In the genomic region with DNA sequence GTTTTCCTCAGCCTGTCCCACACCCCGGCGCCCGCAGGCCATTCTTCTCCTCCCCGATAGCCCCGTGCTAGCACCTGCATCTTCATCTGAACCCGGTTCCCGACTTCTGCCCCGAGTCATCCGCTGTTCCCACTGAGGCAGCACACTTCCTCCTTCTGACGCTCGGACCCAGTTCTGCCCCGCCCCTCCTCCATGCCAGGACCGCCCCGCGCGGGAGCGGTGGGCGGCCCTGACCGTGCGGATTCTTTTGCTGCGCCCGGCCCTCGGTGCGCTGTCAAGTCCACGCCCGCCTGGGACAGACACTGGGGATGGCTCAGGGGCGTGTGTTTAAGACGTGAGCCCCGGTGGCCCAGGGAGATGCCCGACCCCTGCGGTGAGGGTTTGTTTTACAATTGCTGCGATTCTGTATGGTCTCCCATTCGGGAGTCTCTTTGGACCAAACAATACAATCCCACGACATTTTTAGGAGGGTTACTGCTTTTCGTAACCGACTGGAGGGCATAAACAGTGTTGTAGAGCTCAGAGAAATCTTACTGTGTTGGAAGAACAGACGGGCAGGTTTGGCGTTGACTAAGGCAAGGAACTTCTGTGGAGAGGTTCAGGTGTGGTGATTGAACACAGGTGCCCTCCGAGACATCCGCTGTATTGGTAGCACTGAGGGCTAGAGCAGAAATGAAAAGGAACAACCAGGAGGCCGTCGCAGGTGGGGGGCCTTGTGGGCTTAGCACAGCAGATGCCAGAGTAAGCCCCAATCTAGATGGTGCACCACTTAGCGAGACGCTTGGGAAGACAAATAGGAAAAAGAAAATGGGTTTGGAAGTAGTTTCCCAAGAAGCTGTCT, we compare ENCODE assay signal across 8 cellular contexts. TPM values are rescaled to one million over a fixed set of nuclear protein-coding genes. Genes with fewer than 3 reads are reported as not detected.
A peak's percentile ranks its signal among the peaks of the same experiment; 100 is the strongest.
DNase-seq lines count a peak whose midpoint lies in the region; ATAC-seq and TF ChIP-seq lines count a peak whose summit lies in the region.

No MANE protein-coding gene starts in this region.

- H3K27ac ChIP-seq in H9 (ENCODE audit: insufficient read length, low read depth, low read length) (no peak overlapping the region), heart right ventricle (peak overlapping the region; percentile 83 to 97 (median 94)), upper lobe of right lung (peak overlapping the region; percentile 91)

- no peak overlapping the region for H2BK120ac ChIP-seq in H9 (ENCODE audit: low read depth, low read length, poor library complexity, severe bottlenecking)

- H3K9ac ChIP-seq in H9 (ENCODE audit: extremely low read depth, insufficient read length, low read length): peak overlapping the region; percentile 75
- H3K9ac ChIP-seq in Loucy (ENCODE audit: low read depth, low read length, poor library complexity, severe bottlenecking): peak overlapping the region; percentile 87
- H3K9ac ChIP-seq in adipocyte (ENCODE audit: low read length): peak overlapping the region; percentile 99

- H3K9me2 ChIP-seq in Loucy (replicated peaks; ENCODE audit: low read depth, low read length): no peaks in the 10 kb centered on the region

- H3K36me3 Mint-ChIP-seq in H9 (ENCODE audit: insufficient read depth in 1 of 3, low read depth in 3 of 3): peaks cover 2 to 10% (median 8%) of the 10 kb centered on the region in 3 experiments; a peak in 6 of 7 replicates

- H3K36me3 ChIP-seq in Loucy (ENCODE audit: insufficient read depth, low read length): no peaks in the 10 kb centered on the region
- peaks cover 3% of the 10 kb centered on the region for H3K36me3 ChIP-seq in adipocyte (ENCODE audit: control insufficient read depth, insufficient read depth, low read length, severe bottlenecking)
- peaks cover 0 to 15% (median 0%) of the 10 kb centered on the region in 9 donors for H3K36me3 ChIP-seq in heart right ventricle
- H3K36me3 ChIP-seq in upper lobe of right lung: peaks cover 2% of the 10 kb centered on the region

- no peak overlapping the region for H3K56ac ChIP-seq in H9 (ENCODE audit: insufficient read length, low read depth, low read length)

- H3K4me1 ChIP-seq in H9 (ENCODE audit: insufficient read depth, low read length) (no peaks in the 10 kb centered on the region), Loucy (ENCODE audit: insufficient read depth, low read length, poor library complexity, severe bottlenecking) (peaks cover 37% of the 10 kb centered on the region), adipocyte (ENCODE audit: control insufficient read depth, insufficient read depth, low read length) (peaks cover 15% of the 10 kb centered on the region), heart right ventricle (peaks cover 8 to 56% (median 36%) of the 10 kb centered on the region in 9 donors), upper lobe of right lung (peaks cover 30% of the 10 kb centered on the region)

- no peak overlapping the region for H2AK5ac ChIP-seq in H9 (ENCODE audit: insufficient read length, low read length)

- intact Hi-C loops in heart right ventricle (cut with DNase I): no loop called here
- intact Hi-C loops in posterior vena cava (cut with DNase I): no loop called here
- intact Hi-C loops in upper lobe of right lung (cut with DNase I): no loop called here

- peaks cover 20 to 27% of the 10 kb centered on the region in 2 experiments for H3K4me1 Mint-ChIP-seq in H9

- no peak overlapping the region for H2BK20ac ChIP-seq in H9 (ENCODE audit: low read depth, low read length, poor library complexity, severe bottlenecking)

- peak overlapping the region; percentile 98 to 100 for H3K4me3 Mint-ChIP-seq in H9

- H3K27ac Mint-ChIP-seq in H9: peak overlapping the region; percentile 96 to 99 (median 99)

- peaks cover 3% of the 10 kb centered on the region for H3K79me1 ChIP-seq in H9 (ENCODE audit: insufficient read depth, low read depth, low read length, poor library complexity, severe bottlenecking)

- no peaks in the 10 kb centered on the region for H4K20me1 ChIP-seq in H9 (ENCODE audit: control insufficient read depth, insufficient read depth, insufficient read length)
- H4K20me1 ChIP-seq in Loucy (ENCODE audit: insufficient read depth, low read length, poor library complexity, severe bottlenecking): peaks cover 35% of the 10 kb centered on the region

- H4K8ac ChIP-seq in H9 (replicated peaks; ENCODE audit: insufficient read length, low read depth, low read length): no peak overlapping the region

- peaks cover 16% of the 10 kb centered on the region for H3K23me2 ChIP-seq in H9 (ENCODE audit: insufficient read length, low read depth, low read length, poor library complexity, severe bottlenecking)

- peak overlapping the region; percentile 85; the same call in 1 of the 2 replicates for H3K14ac ChIP-seq in H9 (ENCODE audit: insufficient read depth, low read length)

- no peak overlapping the region for H3K23ac ChIP-seq in H9 (ENCODE audit: insufficient read length, low read depth, low read length)

- DNase-seq in GM04504 (ENCODE audit: low read depth): peak; percentile 64
- DNase-seq in H9: peak; percentile 87
- peak; percentile 51 to 77 for DNase-seq in SW 1271 (lab: John Stamatoyannopoulos, UW)
- peak; percentile 94 for DNase-seq in adipocyte (ENCODE audit: low read depth)
- peak; percentile 83 to 85 for DNase-seq in heart right ventricle
- peak; percentile 96 for DNase-seq in posterior vena cava (ENCODE audit: low spot score)
- DNase-seq in upper lobe of right lung: peak; percentile 92

- no peak overlapping the region for H4K5ac ChIP-seq in H9 (ENCODE audit: insufficient read length, low read depth, low read length)

- no peaks in the 10 kb centered on the region; a peak in 1 of 5 replicates for H3K9me3 Mint-ChIP-seq in H9

- H3K18ac ChIP-seq in H9 (ENCODE audit: insufficient read length, low read depth, low read length): no peak overlapping the region

- H3K9me3 ChIP-seq in H9 (ENCODE audit: control insufficient read depth, low read depth, low read length): no peaks in the 10 kb centered on the region
- H3K9me3 ChIP-seq in Loucy (ENCODE audit: insufficient read depth, low read depth, low read length): no peaks in the 10 kb centered on the region
- H3K9me3 ChIP-seq in adipocyte (ENCODE audit: control insufficient read depth, low read length): no peaks in the 10 kb centered on the region
- H3K9me3 ChIP-seq in heart right ventricle: no peaks in the 10 kb centered on the region
- H3K9me3 ChIP-seq in upper lobe of right lung: no peaks in the 10 kb centered on the region

- no peak overlapping the region for H3K4ac ChIP-seq in H9 (ENCODE audit: low read depth, low read length)

- ATAC-seq in heart right ventricle (peak; percentile 81 to 87 (median 84)), upper lobe of right lung (peak; percentile 81)

- no peak overlapping the region for H2BK15ac ChIP-seq in H9 (ENCODE audit: low read depth, low read length)

- peak overlapping the region; percentile 99 for H3K4me2 ChIP-seq in H9 (ENCODE audit: insufficient read depth, insufficient read length, low read length)
- peak overlapping the region; percentile 98 for H3K4me2 ChIP-seq in Loucy (ENCODE audit: low read depth, low read length, poor library complexity, severe bottlenecking)

- H4K91ac ChIP-seq in H9 (ENCODE audit: insufficient read length, low read depth, low read length): no peak overlapping the region

- TF ChIP-seq CTCF in H9 (conservative IDR thresholded peaks at IDR 0.05): no peak
- no peak; the same call in 1 of the 2 replicates for TF ChIP-seq CTCF in Loucy (conservative IDR thresholded peaks at IDR 0.05; ENCODE audit: low read length)
- TF ChIP-seq CTCF in heart right ventricle (IDR thresholded peaks at IDR 0.05): no peak
- TF ChIP-seq CTCF in upper lobe of right lung (IDR thresholded peaks at IDR 0.05): no peak

- H3K79me2 ChIP-seq in H9 (ENCODE audit: insufficient read depth, low read length): peaks cover 15% of the 10 kb centered on the region; the same call in 1 of the 2 replicates
- peaks cover 71% of the 10 kb centered on the region for H3K79me2 ChIP-seq in Loucy (ENCODE audit: insufficient read depth, low read length)

- peak overlapping the region; percentile 84 for H3K4me3 ChIP-seq in Loucy (ENCODE audit: low read length, poor library complexity, severe bottlenecking)
- peak overlapping the region; percentile 98 for H3K4me3 ChIP-seq in adipocyte (ENCODE audit: low read length)
- peak overlapping the region; percentile 70 to 96 (median 92) for H3K4me3 ChIP-seq in heart right ventricle
- peak overlapping the region; percentile 74 for H3K4me3 ChIP-seq in upper lobe of right lung

- WGBS in H9 (ENCODE audit: extremely low coverage, insufficient read length, low lambda C conversion rate): no CpG with 5 or more reads among the region's 44 CpGs
- WGBS in heart right ventricle, 2 donors: 6 to 8% methylated on average over 44 of the region's 44 CpGs

- H2BK12ac ChIP-seq in H9 (ENCODE audit: insufficient read length, low read depth, low read length): no peak overlapping the region

- no peaks in the 10 kb centered on the region for H3F3A ChIP-seq in Loucy (ENCODE audit: low read depth)

- H3K27me3 ChIP-seq in H9 (ENCODE audit: insufficient read depth, low read length): no peaks in the 10 kb centered on the region
- H3K27me3 ChIP-seq in Loucy (ENCODE audit: insufficient read depth, low read length, poor library complexity, severe bottlenecking): no peaks in the 10 kb centered on the region
- no peaks in the 10 kb centered on the region for H3K27me3 ChIP-seq in adipocyte (replicated peaks; ENCODE audit: control insufficient read depth, insufficient read depth, low read length)
- H3K27me3 ChIP-seq in heart right ventricle: no peaks in the 10 kb centered on the region
- no peaks in the 10 kb centered on the region for H3K27me3 ChIP-seq in upper lobe of right lung

- H3K27me3 Mint-ChIP-seq in H9 (ENCODE audit: low read depth): no peaks in the 10 kb centered on the region

- H2BK5ac ChIP-seq in H9 (ENCODE audit: insufficient read length, low read length): no peak overlapping the region

- no peak overlapping the region for H3T11ph ChIP-seq in H9 (ENCODE audit: low read length)

- H2AFZ ChIP-seq in H9 (ENCODE audit: low read length) (no peak overlapping the region), Loucy (ENCODE audit: low read length) (peak overlapping the region; percentile 81)

RNA-seq across cellular contexts. Expression of a gene that starts 0.7 kb away (rescaled TPM):
- total RNA-seq in H9 (2021) (38.0 and 42.2 TPM in 2 replicates), heart right ventricle (10 to 100 TPM; 16.4 to 23.4 (median 19.6) TPM), posterior vena cava (10 to 100 TPM; 30.8 to 32.4 TPM), upper lobe of right lung (56.2 TPM)
- 10 to 100 TPM in 1 of 2 donors, 1 to 10 TPM in 1; 9.2 to 23.0 TPM for polyA plus RNA-seq in heart right ventricle
